ENCODE assay signal across 8 cellular contexts in genomic region chr11:30346068-30346688, GRCh38. TPM values are rescaled to one million over a fixed set of nuclear protein-coding genes. Genes with fewer than 3 reads are reported as not detected.
DNase-seq lines count a peak whose midpoint lies in the region; ATAC-seq and TF ChIP-seq lines count a peak whose summit lies in the region.

No MANE protein-coding gene starts in this region.

- peak; percentile 85 for TF ChIP-seq CTCF in mesothelial cell of epicardium (IDR thresholded peaks at IDR 0.05; ENCODE audit: unreplicated experiment)

- H3K27me3 Mint-ChIP-seq in mesothelial cell of epicardium (ENCODE audit: low read depth) = no peaks in the 10 kb centered on the region

- H3K27ac Mint-ChIP-seq in mesothelial cell of epicardium = no peak overlapping the region

- H3K9me3 Mint-ChIP-seq in mesothelial cell of epicardium = peaks cover 11% of the 10 kb centered on the region

- ATAC-seq in HG03139 (IDR thresholded peaks at IDR 0.05; ENCODE audit: unreplicated experiment) (no peak), HG02798 (IDR thresholded peaks at IDR 0.05; ENCODE audit: poor library complexity, unreplicated experiment) (no peak)

- peaks cover 15% of the 10 kb centered on the region for H3K4me1 Mint-ChIP-seq in mesothelial cell of epicardium

- DNase-seq in COLO829 (ENCODE audit: low spot score) = peak; percentile 57
- DNase-seq in HS-27A (ENCODE audit: low read depth) = peak; percentile 33
- peak; percentile 74 for DNase-seq in NOMO-1 treated with DMSO at 0.1 percent for 48 hours (lab: John Stamatoyannopoulos, UW; ENCODE audit: unreplicated experiment)
- DNase-seq in dedifferentiated amniotic fluid mesenchymal stem cell (ENCODE audit: extremely low spot score) = peak; percentile 68
- DNase-seq in mesothelial cell of epicardium (ENCODE audit: low spot score in 2 of 2, unreplicated experiment in 2 of 2) = no peak
- DNase-seq in substantia nigra (lab: John Stamatoyannopoulos, UW) = no peak

- no peak overlapping the region for H3K4me3 Mint-ChIP-seq in mesothelial cell of epicardium

- H3K27ac ChIP-seq in substantia nigra (ENCODE audit: low read depth, low read length, poor library complexity, severe bottlenecking) = no peak overlapping the region

- peaks cover 19% of the 10 kb centered on the region for H3K36me3 Mint-ChIP-seq in mesothelial cell of epicardium

RNA-seq across cellular contexts. Expression of gene ARL14EP, which starts 23.3 kb away (rescaled TPM):
- 28.4 to 32.8 TPM (median 32.0 TPM) in 3 replicates for total RNA-seq in mesothelial cell of epicardium

Comparison
In these comparisons a context has a peak if more than half of its experiments do, and no peak if none do; other contexts are left out.
1. DNase-seq: peak in COLO829 (single experiment), HS-27A (single experiment), NOMO-1 treated with DMSO at 0.1 percent for 48 hours (single experiment) and dedifferentiated amniotic fluid mesenchymal stem cell (single experiment); none in mesothelial cell of epicardium (0 of 2) and substantia nigra (0 of 49).